22 cellular contexts compared by ENCODE assay signal in genomic region chr1:92854386-92854785, GRCh38. TPM values are rescaled to one million over a fixed set of nuclear protein-coding genes. Genes with fewer than 3 reads are reported as not detected.
DNase-seq lines count a peak whose midpoint lies in the region; ATAC-seq and TF ChIP-seq lines count a peak whose summit lies in the region.
"Had no signal": no experiment of that assay in that cellular context is flagged by ENCODE, and none has a peak within 500 bp of the region (broad histone marks: within the 10 kb centered on the region; RNA-seq: fewer than 3 reads in every experiment).

No MANE protein-coding gene starts in this region.

- H3K9ac ChIP-seq in MM.1S (ENCODE audit: low read length) (no peak overlapping the region), mucosa of stomach (ENCODE audit: low read length) (no peak overlapping the region)
- H3K9ac ChIP-seq: parathyroid adenoma had no signal

- no peak overlapping the region for H3K4me3 ChIP-seq in CD8-positive, alpha-beta T cell (ENCODE audit: low read depth, low read length)
- H3K4me3 ChIP-seq in MM.1S (ENCODE audit: low read length): no peak overlapping the region
- H3K4me3 ChIP-seq in mucosa of stomach (ENCODE audit: low read length): peak overlapping the region; percentile 3
- H3K4me3 ChIP-seq in thyroid gland (replicated peaks in 1 of 3): no peak overlapping the region
- H3K4me3 ChIP-seq: sigmoid colon had no signal

- no peaks in the 10 kb centered on the region for H4K20me1 ChIP-seq in MM.1S (ENCODE audit: insufficient read depth, low read length)

- H2AFZ ChIP-seq in MM.1S (ENCODE audit: low read length): no peak overlapping the region
- H2AFZ ChIP-seq: parathyroid adenoma had no signal

- POLR2A ChIA-PET in CD8-positive, alpha-beta T cell (lab: Charles Lee): interaction anchor here (0.7 kb wide), 1 partner anchor 79 kb away, joined by 3 read pairs; no protein-coding TSS in a partner anchor
- POLR2A ChIA-PET in RWPE1 (lab: Yijun Ruan, JAX; ENCODE audit: low non-redundant PET): no interaction called here

- no peak overlapping the region for H3K27ac ChIP-seq in CD8-positive, alpha-beta T cell (ENCODE audit: low read depth, low read length)
- H3K27ac ChIP-seq in MM.1S (ENCODE audit: low read length) (peak overlapping the region; percentile 49; the same call in 1 of the 2 replicates), RWPE1 (no peak overlapping the region), thyroid gland (no peak overlapping the region)
- H3K27ac ChIP-seq: parathyroid adenoma, sigmoid colon had no signal

- intact Hi-C loops in CD8-positive, alpha-beta T cell (cut with DNase I, micrococcal nuclease): no loop called here
- intact Hi-C loops in thyroid gland (cut with DNase I): loop anchor here (10.0 kb wide), 1 partner anchor 210 kb away; no protein-coding TSS in a partner anchor

- no peak for TF ChIP-seq CTCF in CD8-positive, alpha-beta T cell (IDR thresholded peaks at IDR 0.05)
- TF ChIP-seq CTCF in MM.1S (IDR thresholded peaks at IDR 0.05; ENCODE audit: low read length): peak; percentile 25; the same call in 1 of the 2 replicates
- TF ChIP-seq CTCF in RWPE1 (conservative IDR thresholded peaks at IDR 0.05; ENCODE audit: low read depth): no peak
- no peak for TF ChIP-seq CTCF in thyroid gland (IDR thresholded peaks at IDR 0.05)

- peaks cover 22% of the 10 kb centered on the region for H3K36me3 Mint-ChIP-seq in CD8-positive, alpha-beta T cell
- H3K36me3 Mint-ChIP-seq in activated naive CD8-positive, alpha-beta T cell treated with anti-CD3 and anti-CD28 coated beads, Interleukin-2, amount 50 U/mL, for 24 hours (ENCODE audit: low read depth): peaks cover 12% of the 10 kb centered on the region

- no peak for TF ChIP-seq POLR2A in thyroid gland (IDR thresholded peaks at IDR 0.05)

- no peaks in the 10 kb centered on the region for H3K9me3 ChIP-seq in CD8-positive, alpha-beta T cell (ENCODE audit: low read length)
- H3K9me3 ChIP-seq in MM.1S (replicated peaks; ENCODE audit: insufficient read depth, low read length): no peaks in the 10 kb centered on the region
- no peaks in the 10 kb centered on the region for H3K9me3 ChIP-seq in mucosa of stomach (ENCODE audit: control insufficient read depth, low read length)
- no peaks in the 10 kb centered on the region for H3K9me3 ChIP-seq in thyroid gland
- H3K9me3 ChIP-seq: sigmoid colon had no signal

- H3K27ac Mint-ChIP-seq in CD8-positive, alpha-beta T cell: peak overlapping the region; percentile 39
- no peak overlapping the region for H3K27ac Mint-ChIP-seq in activated naive CD8-positive, alpha-beta T cell treated with anti-CD3 and anti-CD28 coated beads, Interleukin-2, amount 50 U/mL, for 24 hours
- H3K27ac Mint-ChIP-seq: activated naive CD4-positive, alpha-beta T cell treated with anti-CD3 and anti-CD28 coated beads, Interleukin-2, amount 50 U/mL, for 72 hours; activated T-cell treated with anti-CD3 and anti-CD28 coated beads, Interleukin-2, amount 50 U/mL, for 72 hours; CD4-positive, alpha-beta T cell; memory B cell; stimulated activated naive B cell treated with anti-CD40 and anti-IgM and Interleukin-4, amounts not matched to agents 10 μg/mL and 1 μg/mL and 100 μg/mL, for 72 hours; T-helper 17 cell had no signal

- H3K9me2 ChIP-seq in MM.1S (replicated peaks; ENCODE audit: insufficient read depth, low read length): no peaks in the 10 kb centered on the region

- DNase-seq in CD8-positive, alpha-beta T cell: no peak
- DNase-seq in MM.1S: peak; percentile 70
- DNase-seq in activated naive CD8-positive, alpha-beta T cell treated with anti-CD3 and anti-CD28 coated beads, Interleukin-2, amount 50 U/mL, for 24 hours: no peak
- no peak for DNase-seq in RWPE1 (ENCODE audit: low spot score)
- no peak for DNase-seq in nucleus accumbens (lab: John Stamatoyannopoulos, UW)
- no peak for DNase-seq in thyroid gland
- DNase-seq: activated CD8-positive, alpha-beta memory T cell treated with anti-CD3 and anti-CD28 coated beads for 24 hours; activated T-cell treated with anti-CD3 and anti-CD28 coated beads, Interleukin-2, amount 50 U/mL, for 72 hours; CD4-positive, alpha-beta T cell; cerebellar nuclear complex; GDM1; naive thymus-derived CD4-positive, alpha-beta T cell; NCI-H1105; NCI-H2081 treated with DMSO at 0.1 percent for 48 hours; sigmoid colon; stimulated activated naive B cell treated with anti-CD40 and anti-IgM and Interleukin-4, amounts not matched to agents 10 μg/mL and 1 μg/mL and 100 μg/mL, for 72 hours; T-helper 17 cell had no signal

- no peak for ATAC-seq in CD8-positive, alpha-beta T cell
- peak; percentile 33 for ATAC-seq in activated naive CD8-positive, alpha-beta T cell treated with anti-CD3 and anti-CD28 coated beads, Interleukin-2, amount 50 U/mL, for 24 hours
- ATAC-seq in HG02970 (IDR thresholded peaks at IDR 0.05; ENCODE audit: low FRiP score, unreplicated experiment): no peak
- ATAC-seq: activated naive CD4-positive, alpha-beta T cell treated with anti-CD3 and anti-CD28 coated beads, Interleukin-2, amount 50 U/mL, for 72 hours; activated T-cell treated with anti-CD3 and anti-CD28 coated beads, Interleukin-2, amount 50 U/mL, for 72 hours; naive thymus-derived CD4-positive, alpha-beta T cell; T-helper 17 cell had no signal

- no peak overlapping the region for H3K4me3 Mint-ChIP-seq in CD8-positive, alpha-beta T cell
- H3K4me3 Mint-ChIP-seq in activated naive CD8-positive, alpha-beta T cell treated with anti-CD3 and anti-CD28 coated beads, Interleukin-2, amount 50 U/mL, for 24 hours: no peak overlapping the region
- H3K4me3 Mint-ChIP-seq: activated T-cell treated with anti-CD3 and anti-CD28 coated beads, Interleukin-2, amount 50 U/mL, for 72 hours; CD4-positive, alpha-beta T cell; memory B cell; naive thymus-derived CD4-positive, alpha-beta T cell; stimulated activated naive B cell treated with anti-CD40 and anti-IgM and Interleukin-4, amounts not matched to agents 10 μg/mL and 1 μg/mL and 100 μg/mL, for 72 hours; T-helper 17 cell had no signal

- peaks cover 3% of the 10 kb centered on the region; the same call in 1 of the 2 replicates for H3F3A ChIP-seq in MM.1S (ENCODE audit: insufficient read depth, low read length)

- no peaks in the 10 kb centered on the region for H3K27me3 ChIP-seq in CD8-positive, alpha-beta T cell (ENCODE audit: insufficient read depth, low read length)
- no peaks in the 10 kb centered on the region for H3K27me3 ChIP-seq in MM.1S (replicated peaks; ENCODE audit: insufficient read depth, low read length)
- H3K27me3 ChIP-seq in mucosa of stomach (ENCODE audit: control insufficient read depth, insufficient read depth, low read length): no peaks in the 10 kb centered on the region
- no peaks in the 10 kb centered on the region for H3K27me3 ChIP-seq in thyroid gland
- H3K27me3 ChIP-seq: sigmoid colon had no signal

- H3K4me2 ChIP-seq in MM.1S (ENCODE audit: low read depth, low read length): peak overlapping the region; percentile 45; the same call in 1 of the 2 replicates

- no peaks in the 10 kb centered on the region for H3K27me3 Mint-ChIP-seq in CD8-positive, alpha-beta T cell (ENCODE audit: low read depth)
- no peaks in the 10 kb centered on the region for H3K27me3 Mint-ChIP-seq in activated naive CD8-positive, alpha-beta T cell treated with anti-CD3 and anti-CD28 coated beads, Interleukin-2, amount 50 U/mL, for 24 hours
- H3K27me3 Mint-ChIP-seq: CD4-positive, alpha-beta T cell; memory B cell; naive thymus-derived CD4-positive, alpha-beta T cell; stimulated activated naive B cell treated with anti-CD40 and anti-IgM and Interleukin-4, amounts not matched to agents 10 μg/mL and 1 μg/mL and 100 μg/mL, for 72 hours; T-helper 17 cell had no signal

- H3K36me3 ChIP-seq in CD8-positive, alpha-beta T cell (ENCODE audit: insufficient read depth, low read length): no peaks in the 10 kb centered on the region
- no peaks in the 10 kb centered on the region for H3K36me3 ChIP-seq in MM.1S (replicated peaks; ENCODE audit: insufficient read depth, low read length)
- H3K36me3 ChIP-seq in mucosa of stomach (ENCODE audit: control insufficient read depth, insufficient read depth, low read length): no peaks in the 10 kb centered on the region
- H3K36me3 ChIP-seq in thyroid gland: no peaks in the 10 kb centered on the region

- peaks cover 6% of the 10 kb centered on the region for H3K4me1 ChIP-seq in CD8-positive, alpha-beta T cell (ENCODE audit: insufficient read depth, low read length)
- H3K4me1 ChIP-seq in MM.1S (ENCODE audit: low read length) (peaks cover 13% of the 10 kb centered on the region), mucosa of stomach (ENCODE audit: control insufficient read depth, insufficient read depth, low read length) (peaks cover 34% of the 10 kb centered on the region), thyroid gland (no peaks in the 10 kb centered on the region)
- H3K4me1 ChIP-seq: parathyroid adenoma had no signal

- H3K79me2 ChIP-seq in MM.1S (ENCODE audit: low read length): peaks cover 39% of the 10 kb centered on the region
- H3K79me2 ChIP-seq: parathyroid adenoma had no signal

- no peaks in the 10 kb centered on the region for H3K9me3 Mint-ChIP-seq in CD8-positive, alpha-beta T cell
- H3K9me3 Mint-ChIP-seq in activated naive CD8-positive, alpha-beta T cell treated with anti-CD3 and anti-CD28 coated beads, Interleukin-2, amount 50 U/mL, for 24 hours: no peaks in the 10 kb centered on the region
- H3K9me3 Mint-ChIP-seq: activated naive CD4-positive, alpha-beta T cell treated with anti-CD3 and anti-CD28 coated beads, Interleukin-2, amount 50 U/mL, for 72 hours; activated T-cell treated with anti-CD3 and anti-CD28 coated beads, Interleukin-2, amount 50 U/mL, for 72 hours; CD4-positive, alpha-beta T cell; memory B cell; stimulated activated naive B cell treated with anti-CD40 and anti-IgM and Interleukin-4, amounts not matched to agents 10 μg/mL and 1 μg/mL and 100 μg/mL, for 72 hours had no signal

- peaks cover 26% of the 10 kb centered on the region for H3K4me1 Mint-ChIP-seq in CD8-positive, alpha-beta T cell (ENCODE audit: low read depth)
- peaks cover 23% of the 10 kb centered on the region for H3K4me1 Mint-ChIP-seq in activated naive CD8-positive, alpha-beta T cell treated with anti-CD3 and anti-CD28 coated beads, Interleukin-2, amount 50 U/mL, for 24 hours

- CTCF ChIA-PET in CD8-positive, alpha-beta T cell (lab: Charles Lee): interaction anchor here (1.0 to 11.2 kb wide), 4 partner anchors 21 to 168 kb away, joined by 4 to 225 read pairs (median 98); partner anchors contain the start of gene DIPK1A
- CTCF ChIA-PET in RWPE1 (lab: Yijun Ruan, JAX): interaction anchor here (0.7 kb wide), 1 partner anchor 176 kb away, joined by 7 read pairs; no protein-coding TSS in a partner anchor

RNA-seq across cellular contexts. Expression of gene RPL5, which starts 22.5 kb away (rescaled TPM):
- total RNA-seq in CD8-positive, alpha-beta T cell: 1,000 to 10,000 TPM; 1,826 to 1,914 TPM
- 1,000 to 10,000 TPM; 1,556 to 2,409 (median 1,666) TPM for total RNA-seq in thyroid gland
